28 cellular contexts compared by ENCODE assay signal in the genomic region with DNA sequence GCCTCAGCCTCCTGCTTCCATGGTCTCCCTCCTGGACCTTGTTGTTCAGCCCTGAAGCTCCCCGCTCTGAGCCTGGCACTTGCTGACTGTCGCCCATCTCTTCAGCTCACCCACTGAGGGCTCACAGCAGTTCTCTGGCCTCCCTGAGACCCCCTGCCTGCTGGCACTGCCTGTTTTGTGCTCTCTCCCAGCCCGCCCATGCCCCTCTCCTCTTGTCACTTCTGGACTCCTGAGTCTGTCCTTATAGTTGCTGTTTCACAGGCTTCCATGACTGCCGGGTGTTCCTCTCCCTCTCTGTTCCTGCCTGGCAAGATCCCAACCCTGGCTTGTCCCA.
DNase-seq lines count a peak whose midpoint lies in the region; ATAC-seq lines count a peak whose summit lies in the region.
"Had no signal": no experiment of that assay in that cellular context is flagged by ENCODE, and none has a peak within 500 bp of the region (broad histone marks: within the 10 kb centered on the region; RNA-seq: fewer than 3 reads in every experiment).

No MANE protein-coding gene starts in this region.

- H3K36me3 Mint-ChIP-seq in activated CD4-positive, alpha-beta T cell treated with anti-CD3 and anti-CD28 coated beads, Interleukin-2, amount 10 ng/mL, durations not matched to agents 7 days and 5 days (ENCODE audit: low read depth) = peaks cover 73% of the 10 kb centered on the region

- H3K4me1 ChIP-seq in neuronal stem cell (ENCODE audit: control insufficient read depth in 2 of 2, insufficient read depth in 1 of 2, low read depth in 1 of 2, low read length in 2 of 2) = no peaks in the 10 kb centered on the region
- H3K4me1 ChIP-seq: BE2C had no signal

- peaks cover 2% of the 10 kb centered on the region for H3K9me3 Mint-ChIP-seq in activated CD4-positive, alpha-beta T cell treated with anti-CD3 and anti-CD28 coated beads, Interleukin-2, amount 10 ng/mL, durations not matched to agents 7 days and 5 days
- H3K9me3 Mint-ChIP-seq in stimulated activated naive CD8-positive, alpha-beta T cell treated with anti-CD3 and anti-CD28 coated beads, Interleukin-15, amount 100 ng/mL, for 72 hours = peaks cover 0 to 6% of the 10 kb centered on the region in 2 donors

- H2BK12ac ChIP-seq in neuronal stem cell (ENCODE audit: low read length) = no peak overlapping the region

- POLR2A ChIA-PET in activated CD4-positive, alpha-beta T cell treated with anti-CD3 and anti-CD28 coated beads, Interleukin-2, amount 10 ng/mL, durations not matched to agents 7 days and 5 days (lab: Charles Lee) = no interaction called here

- peaks cover 2 to 10% of the 10 kb centered on the region in 2 donors for H3K9me3 ChIP-seq in neuronal stem cell (replicated peaks in 1 of 2; ENCODE audit: control insufficient read depth in 2 of 2, insufficient read depth in 1 of 2, low read depth in 1 of 2, low read length in 2 of 2)
- H3K9me3 ChIP-seq: BE2C had no signal

- peaks cover 6% of the 10 kb centered on the region for H3K4me1 Mint-ChIP-seq in activated CD4-positive, alpha-beta T cell treated with anti-CD3 and anti-CD28 coated beads, Interleukin-2, amount 10 ng/mL, durations not matched to agents 7 days and 5 days
- H3K4me1 Mint-ChIP-seq in stimulated activated naive CD8-positive, alpha-beta T cell treated with anti-CD3 and anti-CD28 coated beads, Interleukin-15, amount 100 ng/mL, for 72 hours = no peaks in the 10 kb centered on the region
- H3K4me1 Mint-ChIP-seq: CD14-positive monocyte, GM23338, H9 had no signal

- no peak overlapping the region for H3K9ac ChIP-seq in neuronal stem cell (ENCODE audit: low read depth, low read length, poor library complexity)

- DNase-seq in activated CD4-positive, alpha-beta T cell treated with anti-CD3 and anti-CD28 coated beads, Interleukin-2, amount 10 ng/mL, durations not matched to agents 7 days and 5 days = no peak
- DNase-seq in activated CD4-positive, alpha-beta T cell treated with anti-CD3 and anti-CD28 coated beads, Interleukin-2, amount 50 U/mL, for 4 hours = no peak
- no peak for DNase-seq in stimulated activated naive CD8-positive, alpha-beta T cell treated with anti-CD3 and anti-CD28 coated beads, Interleukin-15, amount 100 ng/mL, for 72 hours
- no peak for DNase-seq in stimulated activated naive CD8-positive, alpha-beta T cell treated with anti-CD3 and anti-CD28 coated beads, Interleukin-15, Interleukin-2, amounts not matched to agents 100 U/mL and 50 U/mL, for 24 hours
- DNase-seq in neuronal stem cell (ENCODE audit: low spot score) = no peak
- no peak for DNase-seq in central memory CD4-positive, alpha-beta T cell
- DNase-seq: 8988T, ACHN, BE2C, Calu3, DMS79 treated with DMSO at 0.1 percent for 48 hours, H9, Karpas-422, NCI-H1092, NCI-H1417 treated with DMSO at 0.1 percent for 48 hours, NCI-H1694 treated with DMSO at 0.1 percent for 48 hours, NCI-H2081 treated with DMSO at 0.1 percent for 48 hours, NCI-H2171, NCI-H226, NCI-H510A, NCI-H69, SIG-M5 had no signal

- no peak overlapping the region for H4K91ac ChIP-seq in neuronal stem cell (ENCODE audit: low read depth, low read length, poor library complexity)

- H3K27me3 ChIP-seq in neuronal stem cell (ENCODE audit: control insufficient read depth in 3 of 3, insufficient read depth in 3 of 3, low read depth in 1 of 3, low read length in 3 of 3) = no peaks in the 10 kb centered on the region
- H3K27me3 ChIP-seq: BE2C had no signal

- H3K27ac ChIP-seq in neuronal stem cell (replicated peaks; ENCODE audit: low read length) = no peak overlapping the region
- H3K27ac ChIP-seq: RWPE1 had no signal

- no peak overlapping the region for H3K23ac ChIP-seq in neuronal stem cell (ENCODE audit: low read depth, low read length, poor library complexity)

- H4K8ac ChIP-seq in neuronal stem cell (ENCODE audit: low read depth, low read length) = no peak overlapping the region

- H2BK120ac ChIP-seq in neuronal stem cell (ENCODE audit: low read depth, low read length) = no peak overlapping the region

- no peak overlapping the region for H2BK5ac ChIP-seq in neuronal stem cell (ENCODE audit: low read length)

- H3K4me2 ChIP-seq in neuronal stem cell (ENCODE audit: insufficient read depth, low read length, poor library complexity, severe bottlenecking) = no peak overlapping the region
- H3K4me2 ChIP-seq: GM23338 had no signal

- H3K79me1 ChIP-seq in neuronal stem cell (ENCODE audit: low read depth, low read length) = no peaks in the 10 kb centered on the region

- H3K4me3 Mint-ChIP-seq in activated CD4-positive, alpha-beta T cell treated with anti-CD3 and anti-CD28 coated beads, Interleukin-2, amount 10 ng/mL, durations not matched to agents 7 days and 5 days = no peak overlapping the region
- no peak overlapping the region for H3K4me3 Mint-ChIP-seq in stimulated activated naive CD8-positive, alpha-beta T cell treated with anti-CD3 and anti-CD28 coated beads, Interleukin-15, amount 100 ng/mL, for 72 hours
- H3K4me3 Mint-ChIP-seq: CD14-positive monocyte, GM23338, H9 had no signal

- CTCF ChIA-PET in activated CD4-positive, alpha-beta T cell treated with anti-CD3 and anti-CD28 coated beads, Interleukin-2, amount 10 ng/mL, durations not matched to agents 7 days and 5 days (lab: Charles Lee) = no interaction called here

- no peak overlapping the region for H2AFZ ChIP-seq in neuronal stem cell (ENCODE audit: low read length)
- H2AFZ ChIP-seq: GM23338 had no signal

- no peak overlapping the region for H3K18ac ChIP-seq in neuronal stem cell (ENCODE audit: low read length)

- H2AK5ac ChIP-seq in neuronal stem cell (ENCODE audit: low read depth, low read length) = no peak overlapping the region

- H3K4me3 ChIP-seq in neuronal stem cell (ENCODE audit: low read length in 2 of 2) = no peak overlapping the region
- H3K4me3 ChIP-seq: GM23338 had no signal

- H3K14ac ChIP-seq in neuronal stem cell (ENCODE audit: low read length) = peak overlapping the region; percentile 49

- H3K27ac Mint-ChIP-seq in activated CD4-positive, alpha-beta T cell treated with anti-CD3 and anti-CD28 coated beads, Interleukin-2, amount 10 ng/mL, durations not matched to agents 7 days and 5 days = peak overlapping the region; percentile 43
- peak overlapping the region; percentile 59 to 61 for H3K27ac Mint-ChIP-seq in stimulated activated naive CD8-positive, alpha-beta T cell treated with anti-CD3 and anti-CD28 coated beads, Interleukin-15, amount 100 ng/mL, for 72 hours
- H3K27ac Mint-ChIP-seq: GM23338, H9 had no signal

- H3K4ac ChIP-seq in neuronal stem cell (ENCODE audit: low read length) = no peak overlapping the region

- H3K27me3 Mint-ChIP-seq in activated CD4-positive, alpha-beta T cell treated with anti-CD3 and anti-CD28 coated beads, Interleukin-2, amount 10 ng/mL, durations not matched to agents 7 days and 5 days = no peaks in the 10 kb centered on the region
- H3K27me3 Mint-ChIP-seq in stimulated activated naive CD8-positive, alpha-beta T cell treated with anti-CD3 and anti-CD28 coated beads, Interleukin-15, amount 100 ng/mL, for 72 hours = no peaks in the 10 kb centered on the region

- H2BK15ac ChIP-seq in neuronal stem cell (ENCODE audit: low read length) = no peak overlapping the region

- WGBS in neuronal stem cell (ENCODE audit: extremely low coverage in 2 of 2, insufficient read length in 2 of 2, insufficient replicate concordance in 1 of 2), 2 donors = no CpG with 5 or more reads among the region's 4 CpGs

- peaks cover 51 to 84% of the 10 kb centered on the region in 2 donors for H3K36me3 ChIP-seq in neuronal stem cell (replicated peaks in 1 of 2; ENCODE audit: control insufficient read depth in 2 of 2, insufficient read depth in 2 of 2, low read length in 2 of 2)

- no peak for ATAC-seq in stimulated activated naive CD8-positive, alpha-beta T cell treated with anti-CD3 and anti-CD28 coated beads, Interleukin-15, amount 100 ng/mL, for 72 hours
- ATAC-seq in stimulated activated naive CD8-positive, alpha-beta T cell treated with anti-CD3 and anti-CD28 coated beads, Interleukin-15, Interleukin-2, amounts not matched to agents 100 U/mL and 50 U/mL, for 24 hours = no peak
- ATAC-seq in GM19452 (IDR thresholded peaks at IDR 0.05; ENCODE audit: unreplicated experiment) = no peak
- ATAC-seq: GM23338, HepG2, Panc1 had no signal
